Comparison of ENCODE assay signal across 14 cellular contexts in genomic region chr11:73320786-73321325, GRCh38. TPM values are rescaled to one million over a fixed set of nuclear protein-coding genes. Genes with fewer than 3 reads are reported as not detected.
DNase-seq lines count a peak whose midpoint lies in the region; ATAC-seq and TF ChIP-seq lines count a peak whose summit lies in the region.
"Had no signal": no experiment of that assay in that cellular context is flagged by ENCODE, and none has a peak within 500 bp of the region (broad histone marks: within the 10 kb centered on the region; RNA-seq: fewer than 3 reads in every experiment).

No MANE protein-coding gene starts in this region.

- H3K9me3 ChIP-seq in heart right ventricle (no peaks in the 10 kb centered on the region), esophagus (ENCODE audit: control insufficient read depth in 2 of 2, insufficient read depth in 1 of 2, low read depth in 1 of 2, low read length in 1 of 2) (no peaks in the 10 kb centered on the region), uterus (no peaks in the 10 kb centered on the region), SJCRH30 (replicated peaks) (no peaks in the 10 kb centered on the region)
- H3K9me3 ChIP-seq: mucosa of descending colon had no signal

- H3K4me3 Mint-ChIP-seq in nephron progenitor cell, result no peak overlapping the region
- H3K4me3 Mint-ChIP-seq: activated CD4-positive, alpha-beta memory T cell treated with anti-CD3 and anti-CD28 coated beads for 36 hours had no signal

- H3K9me3 Mint-ChIP-seq in nephron progenitor cell, result no peaks in the 10 kb centered on the region
- H3K9me3 Mint-ChIP-seq: activated CD4-positive, alpha-beta memory T cell treated with anti-CD3 and anti-CD28 coated beads for 36 hours had no signal

- peak overlapping the region; percentile 96 for H3K27ac Mint-ChIP-seq in nephron progenitor cell
- H3K27ac Mint-ChIP-seq: activated CD4-positive, alpha-beta memory T cell treated with anti-CD3 and anti-CD28 coated beads for 36 hours had no signal

- peaks cover 90% of the 10 kb centered on the region for H3K4me1 Mint-ChIP-seq in nephron progenitor cell

- TF ChIP-seq CTCF in heart right ventricle (IDR thresholded peaks at IDR 0.05), result no peak
- TF ChIP-seq CTCF in nephron progenitor cell (IDR thresholded peaks at IDR 0.05), result no peak
- no peak for TF ChIP-seq CTCF in uterus (IDR thresholded peaks at IDR 0.05)

- H3K27me3 Mint-ChIP-seq in nephron progenitor cell (ENCODE audit: low read depth, poor library complexity), result peaks cover 10% of the 10 kb centered on the region
- H3K27me3 Mint-ChIP-seq: activated CD4-positive, alpha-beta memory T cell treated with anti-CD3 and anti-CD28 coated beads for 36 hours had no signal

- H3K27ac ChIP-seq in heart right ventricle (peak overlapping the region; percentile 43 to 100 (median 90)), esophagus (ENCODE audit: low read depth in 2 of 2, low read length in 1 of 2) (peak overlapping the region; percentile 14 to 86), uterus (peak overlapping the region; percentile 93 to 98), SJCRH30 (no peak overlapping the region)

- H3K27me3 ChIP-seq in heart right ventricle (no peaks in the 10 kb centered on the region), esophagus (ENCODE audit: control insufficient read depth in 1 of 2, insufficient read depth in 2 of 2, low read length in 2 of 2) (no peaks in the 10 kb centered on the region), uterus (no peaks in the 10 kb centered on the region), SJCRH30 (no peaks in the 10 kb centered on the region)

- intact Hi-C loops in heart right ventricle (cut with DNase I), result no loop called here
- intact Hi-C loops in left ventricle myocardium superior (cut with micrococcal nuclease), result no loop called here
- intact Hi-C loops in uterus (cut with DNase I; ENCODE audit: low total_unique reads), result no loop called here
- intact Hi-C loops in left colon (cut with DNase I, micrococcal nuclease), result no loop called here

- peaks cover 30% of the 10 kb centered on the region for H3K36me3 Mint-ChIP-seq in nephron progenitor cell (ENCODE audit: low read depth)
- H3K36me3 Mint-ChIP-seq: activated CD4-positive, alpha-beta memory T cell treated with anti-CD3 and anti-CD28 coated beads for 36 hours had no signal

- no peak for DNase-seq in heart right ventricle
- DNase-seq in left ventricle myocardium superior, result no peak
- DNase-seq in nephron progenitor cell, result no peak
- peak; percentile 42 to 46 for DNase-seq in uterus
- DNase-seq in SJCRH30, result no peak
- DNase-seq in left colon, result no peak
- DNase-seq: activated CD4-positive, alpha-beta memory T cell treated with anti-CD3 and anti-CD28 coated beads for 36 hours; glutamatergic neuron; mucosa of descending colon; stimulated activated CD4-positive, alpha-beta T cell treated with anti-CD3 and anti-CD28 coated beads, Interleukin-15, amount 100 ng/mL, for 24 hours; stimulated activated naive CD4-positive, alpha-beta T cell treated with Interleukin-2 at 50 U/mL for 16 hours had no signal

- ATAC-seq in heart right ventricle (no peak), left ventricle myocardium superior (no peak), GM21526 (IDR thresholded peaks at IDR 0.05; ENCODE audit: low FRiP score, unreplicated experiment) (no peak), left colon (no peak)
- ATAC-seq: mucosa of descending colon had no signal

- peaks cover 0 to 16% (median 0%) of the 10 kb centered on the region in 9 donors for H3K36me3 ChIP-seq in heart right ventricle
- no peaks in the 10 kb centered on the region for H3K36me3 ChIP-seq in esophagus (ENCODE audit: control insufficient read depth in 2 of 2, insufficient read depth in 2 of 2, low read length in 1 of 2)
- H3K36me3 ChIP-seq in uterus, result no peaks in the 10 kb centered on the region
- peaks cover 3% of the 10 kb centered on the region; the same call in 1 of the 2 replicates for H3K36me3 ChIP-seq in SJCRH30

- 45 to 49% methylated on average over 6 of the region's 6 CpGs for WGBS in heart right ventricle, 2 donors
- WGBS in esophagus, 2 donors, result 30 to 61% methylated on average over 6 of the region's 6 CpGs

- H3K4me1 ChIP-seq in heart right ventricle (peaks cover 68 to 100% (median 99%) of the 10 kb centered on the region in 9 donors), esophagus (ENCODE audit: control insufficient read depth in 2 of 2, insufficient read depth in 2 of 2, low read length in 1 of 2) (peaks cover 7 to 29% of the 10 kb centered on the region in 2 donors), uterus (peaks cover 47 to 78% of the 10 kb centered on the region in 2 donors), SJCRH30 (peaks cover 34% of the 10 kb centered on the region)

- H3K4me3 ChIP-seq in heart right ventricle, result peak overlapping the region in 1 of 10 donors; percentile 5
- H3K4me3 ChIP-seq in esophagus (ENCODE audit: low read depth in 1 of 2, low read length in 2 of 2), result no peak overlapping the region
- no peak overlapping the region for H3K4me3 ChIP-seq in uterus
- no peak overlapping the region for H3K4me3 ChIP-seq in SJCRH30
- H3K4me3 ChIP-seq: mucosa of descending colon had no signal

- TF ChIP-seq POLR2A in uterus (IDR thresholded peaks at IDR 0.05), result no peak

RNA-seq across cellular contexts. Expression of gene ARHGEF17, which starts 12.8 kb away (rescaled TPM):
- 10 to 100 TPM; 39.2 to 67.4 (median 52.2) TPM for total RNA-seq in heart right ventricle
- 10 to 100 TPM; 38.6 to 44.3 TPM for polyA plus RNA-seq in heart right ventricle
- 52.0 TPM for total RNA-seq in left ventricle myocardium superior
- 10 to 100 TPM in 1 of 2 donors, 1 to 10 TPM in 1; 8.2 to 11.8 TPM for polyA plus RNA-seq in esophagus
- total RNA-seq in uterus, result 100 to 1,000 TPM in 1 of 4 donors, 10 to 100 TPM in 3; 17.9 to 174 (median 58.6) TPM
- total RNA-seq in SJCRH30 (2014; rRNA removed; shearing (Covaris generic)), result 7.8 and 12.0 TPM in 2 replicates
- total RNA-seq in left colon, result 10 to 100 TPM in 1 of 2 donors, 1 to 10 TPM in 1; 6.8 to 14.4 TPM

RNA-seq across cellular contexts. Expression of gene P2RY6, which starts 48.7 kb away (rescaled TPM):
- total RNA-seq in heart right ventricle (10 to 100 TPM in 1 of 10 donors, 1 to 10 TPM in 7, under 1 TPM in 2; 0.83 to 13.0 (median 1.8) TPM), left ventricle myocardium superior (1.5 TPM), uterus (1 to 10 TPM in 1 of 4 donors, under 1 TPM in 1, not detected in 2; 0.76 to 1.0 TPM), left colon (1 to 10 TPM; 1.5 to 1.8 TPM)
- polyA plus RNA-seq in heart right ventricle (1 to 10 TPM; 1.2 to 2.4 TPM), esophagus (1 to 10 TPM in 1 of 2 donors, under 1 TPM in 1; 0.71 to 1.7 TPM)
- 0.08 TPM in 1 of 2 replicates, not detected in the other for total RNA-seq in SJCRH30 (2014; rRNA removed; shearing (Covaris generic))
- total RNA-seq: activated CD4-positive, alpha-beta memory T cell treated with anti-CD3 and anti-CD28 coated beads for 36 hours; NCI-H460 had no signal

RNA-seq across cellular contexts. Expression of gene RELT, which starts 55.3 kb away (rescaled TPM):
- total RNA-seq in heart right ventricle (1 to 10 TPM; 1.0 to 9.2 (median 2.7) TPM), left ventricle myocardium superior (1.8 TPM), uterus (1 to 10 TPM in 2 of 4 donors, under 1 TPM in 1, not detected in 1; 0.29 to 5.8 (median 3.3) TPM), left colon (1 to 10 TPM; 2.6 to 3.1 TPM)
- polyA plus RNA-seq in heart right ventricle (1 to 10 TPM; 2.0 to 5.6 TPM), esophagus (1 to 10 TPM; 3.8 to 3.9 TPM)
- 8.7 and 10.1 TPM in 2 replicates for total RNA-seq in SJCRH30 (2014; rRNA removed; shearing (Covaris generic))

Comparison
In these comparisons a context has a peak if more than half of its experiments do, and no peak if none do; other contexts are left out.
1. DNase-seq: peak in uterus (2 of 2); none in heart right ventricle (0 of 2), left ventricle myocardium superior (single experiment), nephron progenitor cell (single experiment), SJCRH30 (0 of 2) and left colon (0 of 2).